Comparison of ENCODE assay signal across 16 cellular contexts in the genomic region with DNA sequence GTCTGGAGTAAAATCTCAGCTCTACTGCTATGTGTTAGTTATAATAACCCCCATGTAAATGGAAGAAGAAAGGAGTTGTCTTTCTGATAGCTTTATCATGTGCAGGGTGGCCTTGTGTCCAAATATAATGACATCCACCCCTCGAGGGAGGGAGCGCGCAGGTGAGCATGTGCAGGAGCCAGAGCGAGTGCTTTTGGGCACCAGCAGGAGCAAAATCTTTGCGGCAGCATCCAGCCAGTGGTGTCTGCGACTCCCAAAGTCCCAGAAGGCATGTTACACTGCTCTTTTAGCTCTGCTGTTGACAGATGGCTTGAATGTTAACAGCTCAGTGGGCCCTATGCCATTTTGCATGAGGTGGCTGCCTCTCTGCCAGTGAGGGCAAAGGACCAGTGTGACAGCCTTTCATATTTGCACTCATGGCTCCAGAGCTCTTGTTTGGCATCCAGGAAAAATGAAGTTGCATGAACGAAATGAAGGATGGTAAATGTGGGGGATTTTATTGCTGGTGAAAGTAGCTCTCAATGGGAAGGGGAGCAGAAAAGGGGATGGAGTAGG.
DNase-seq lines count a peak whose midpoint lies in the region; FAIRE-seq and TF ChIP-seq lines count a peak whose summit lies in the region.
"Had no signal": no experiment of that assay in that cellular context is flagged by ENCODE, and none has a peak within 500 bp of the region (broad histone marks: within the 10 kb centered on the region; RNA-seq: fewer than 3 reads in every experiment).

No MANE protein-coding gene starts in this region.

- peak; percentile 13 for FAIRE-seq in bronchial epithelial cell (lab: Jason Lieb, UNC)
- FAIRE-seq: H1 had no signal

- no peak for TF ChIP-seq CTCF in bronchial epithelial cell (IDR thresholded peaks at IDR 0.05; ENCODE audit: insufficient read depth, low read length, severe bottlenecking)

- H3K79me1 ChIP-seq in neuronal stem cell (ENCODE audit: low read depth, low read length): no peaks in the 10 kb centered on the region

- H2AK5ac ChIP-seq in neuronal stem cell (ENCODE audit: low read depth, low read length): no peak overlapping the region

- WGBS in neuronal stem cell (ENCODE audit: extremely low coverage in 2 of 2, insufficient read length in 2 of 2, insufficient replicate concordance in 1 of 2), 2 donors: no CpG with 5 or more reads among the region's 7 CpGs

- peak; percentile 91 for DNase-seq in DMS 273 (lab: John Stamatoyannopoulos, UW; ENCODE audit: unreplicated experiment)
- DNase-seq in NCI-H1694 treated with DMSO at 0.1 percent for 48 hours (lab: John Stamatoyannopoulos, UW): peak; percentile 96
- no peak for DNase-seq in bronchial epithelial cell (ENCODE audit: low read depth)
- DNase-seq in neuronal stem cell (ENCODE audit: low spot score): no peak
- no peak for DNase-seq in SK-N-DZ (ENCODE audit: low spot score)
- DNase-seq in GDM1 (lab: John Stamatoyannopoulos, UW): no peak
- DNase-seq in HPDE6-E6E7 (ENCODE audit: extremely low spot score): no peak
- DNase-seq: AML-193; CD4-positive, CD25-positive, alpha-beta regulatory T cell; DND-41; KG1; NCI-H1092 treated with DMSO at 0.1 percent for 48 hours; NCI-H187 treated with DMSO at 0.1 percent for 48 hours; NCI-H748 treated with DMSO at 0.1 percent for 48 hours had no signal

- H3K18ac ChIP-seq in neuronal stem cell (ENCODE audit: low read length): peak overlapping the region; percentile 36

- no peak overlapping the region for H2BK5ac ChIP-seq in neuronal stem cell (ENCODE audit: low read length)

- no peaks in the 10 kb centered on the region for H3K4me1 ChIP-seq in neuronal stem cell (ENCODE audit: control insufficient read depth in 2 of 2, insufficient read depth in 1 of 2, low read depth in 1 of 2, low read length in 2 of 2)

- H3K27ac ChIP-seq in neuronal stem cell (replicated peaks; ENCODE audit: low read length): no peak overlapping the region
- H3K27ac ChIP-seq: HL-60 had no signal

- no peak overlapping the region for H3K23ac ChIP-seq in neuronal stem cell (ENCODE audit: low read depth, low read length, poor library complexity)

- no peak overlapping the region for H3K4ac ChIP-seq in neuronal stem cell (ENCODE audit: low read length)

- no peaks in the 10 kb centered on the region for H3K9me3 ChIP-seq in neuronal stem cell (replicated peaks in 1 of 2; ENCODE audit: control insufficient read depth in 2 of 2, insufficient read depth in 1 of 2, low read depth in 1 of 2, low read length in 2 of 2)

- H3K4me2 ChIP-seq in neuronal stem cell (ENCODE audit: insufficient read depth, low read length, poor library complexity, severe bottlenecking): no peak overlapping the region

- no peaks in the 10 kb centered on the region for H3K27me3 ChIP-seq in bronchial epithelial cell (ENCODE audit: control insufficient read depth, insufficient read depth, low read length)
- H3K27me3 ChIP-seq in neuronal stem cell (ENCODE audit: control insufficient read depth in 3 of 3, insufficient read depth in 3 of 3, low read depth in 1 of 3, low read length in 3 of 3): no peaks in the 10 kb centered on the region

- H3K4me3 ChIP-seq in bronchial epithelial cell (ENCODE audit: low read depth, low read length): no peak overlapping the region
- H3K4me3 ChIP-seq in neuronal stem cell (ENCODE audit: low read length in 2 of 2): no peak overlapping the region

- H2BK15ac ChIP-seq in neuronal stem cell (ENCODE audit: low read length): no peak overlapping the region

- no peak overlapping the region for H2BK12ac ChIP-seq in neuronal stem cell (ENCODE audit: low read length)

- no peak overlapping the region for H2AFZ ChIP-seq in neuronal stem cell (ENCODE audit: low read length)

- no peak overlapping the region for H4K91ac ChIP-seq in neuronal stem cell (ENCODE audit: low read depth, low read length, poor library complexity)

- no peak overlapping the region for H2BK120ac ChIP-seq in neuronal stem cell (ENCODE audit: low read depth, low read length)

- no peak overlapping the region for H3K9ac ChIP-seq in neuronal stem cell (ENCODE audit: low read depth, low read length, poor library complexity)

- no peak overlapping the region for H3K14ac ChIP-seq in neuronal stem cell (ENCODE audit: low read length)

- H4K8ac ChIP-seq in neuronal stem cell (ENCODE audit: low read depth, low read length): no peak overlapping the region

- H3K36me3 ChIP-seq in bronchial epithelial cell (ENCODE audit: control insufficient read depth, insufficient read depth, low read length) (no peaks in the 10 kb centered on the region), neuronal stem cell (replicated peaks in 1 of 2; ENCODE audit: control insufficient read depth in 2 of 2, insufficient read depth in 2 of 2, low read length in 2 of 2) (no peaks in the 10 kb centered on the region)

Comparison
In these comparisons a context has a peak if more than half of its experiments do, and no peak if none do; other contexts are left out.
1. DNase-seq: peak in DMS 273 (single experiment) and NCI-H1694 treated with DMSO at 0.1 percent for 48 hours (single experiment); none in bronchial epithelial cell (single experiment), neuronal stem cell (single experiment), SK-N-DZ (single experiment), GDM1 (single experiment) and HPDE6-E6E7 (single experiment).